1 cellular context compared by ENCODE assay signal in genomic region chr13:46380242-46380641, GRCh38.
TF ChIP-seq lines count a peak whose summit lies in the region.

No MANE protein-coding gene starts in this region.

TF ChIP-seq in GM12878, 131 proteins besides CTCF, POLR2A, EP300 and RAD21 (continued from another document):
- no peak for TF ChIP-seq E2F4 (IDR thresholded peaks at IDR 0.05; ENCODE audit: low read depth, low read length)
- TF ChIP-seq FOXM1 (IDR thresholded peaks at IDR 0.05; ENCODE audit: low read depth, low read length) = 0 out of 2 replicates have a peak, but pooled peaks have one; percentile 19
- TF ChIP-seq BACH1 (IDR thresholded peaks at IDR 0.05; ENCODE audit: borderline replicate concordance) = no peak; the same call in 1 of the 2 replicates
- TF ChIP-seq TCF12 (IDR thresholded peaks at IDR 0.05; ENCODE audit: low read depth, low read length) = no peak
- TF ChIP-seq NFYA (IDR thresholded peaks at IDR 0.05; ENCODE audit: borderline replicate concordance, low read depth, low read length) = no peak
- no peak for TF ChIP-seq NR2C1 (IDR thresholded peaks at IDR 0.05)
- no peak for TF ChIP-seq HCFC1 (IDR thresholded peaks at IDR 0.05; ENCODE audit: low read length)
- TF ChIP-seq ZNF592 (IDR thresholded peaks at IDR 0.05) = no peak
- no peak for TF ChIP-seq CREM (IDR thresholded peaks at IDR 0.05; ENCODE audit: low read depth)
- TF ChIP-seq YY1 (IDR thresholded peaks at IDR 0.05; ENCODE audit: low read depth, low read length) = peak; percentile 55; the same call in 1 of the 2 replicates
- no peak for TF ChIP-seq ZNF24 (IDR thresholded peaks at IDR 0.05)
- TF ChIP-seq MYC (IDR thresholded peaks at IDR 0.05; ENCODE audit: insufficient read depth, insufficient read length, insufficient replicate concordance, low read length, severe bottlenecking) = no peak
- TF ChIP-seq PAX8 (IDR thresholded peaks at IDR 0.05) = no peak
- TF ChIP-seq JUNB (IDR thresholded peaks at IDR 0.05) = peak; percentile 31
- TF ChIP-seq BRCA1 (IDR thresholded peaks at IDR 0.05; ENCODE audit: low read depth, low read length) = no peak
- TF ChIP-seq GABPA (IDR thresholded peaks at IDR 0.05; ENCODE audit: low read depth) = no peak
- no peak for TF ChIP-seq SMAD5 (IDR thresholded peaks at IDR 0.05; ENCODE audit: low read depth)
- TF ChIP-seq, protein P1, sequence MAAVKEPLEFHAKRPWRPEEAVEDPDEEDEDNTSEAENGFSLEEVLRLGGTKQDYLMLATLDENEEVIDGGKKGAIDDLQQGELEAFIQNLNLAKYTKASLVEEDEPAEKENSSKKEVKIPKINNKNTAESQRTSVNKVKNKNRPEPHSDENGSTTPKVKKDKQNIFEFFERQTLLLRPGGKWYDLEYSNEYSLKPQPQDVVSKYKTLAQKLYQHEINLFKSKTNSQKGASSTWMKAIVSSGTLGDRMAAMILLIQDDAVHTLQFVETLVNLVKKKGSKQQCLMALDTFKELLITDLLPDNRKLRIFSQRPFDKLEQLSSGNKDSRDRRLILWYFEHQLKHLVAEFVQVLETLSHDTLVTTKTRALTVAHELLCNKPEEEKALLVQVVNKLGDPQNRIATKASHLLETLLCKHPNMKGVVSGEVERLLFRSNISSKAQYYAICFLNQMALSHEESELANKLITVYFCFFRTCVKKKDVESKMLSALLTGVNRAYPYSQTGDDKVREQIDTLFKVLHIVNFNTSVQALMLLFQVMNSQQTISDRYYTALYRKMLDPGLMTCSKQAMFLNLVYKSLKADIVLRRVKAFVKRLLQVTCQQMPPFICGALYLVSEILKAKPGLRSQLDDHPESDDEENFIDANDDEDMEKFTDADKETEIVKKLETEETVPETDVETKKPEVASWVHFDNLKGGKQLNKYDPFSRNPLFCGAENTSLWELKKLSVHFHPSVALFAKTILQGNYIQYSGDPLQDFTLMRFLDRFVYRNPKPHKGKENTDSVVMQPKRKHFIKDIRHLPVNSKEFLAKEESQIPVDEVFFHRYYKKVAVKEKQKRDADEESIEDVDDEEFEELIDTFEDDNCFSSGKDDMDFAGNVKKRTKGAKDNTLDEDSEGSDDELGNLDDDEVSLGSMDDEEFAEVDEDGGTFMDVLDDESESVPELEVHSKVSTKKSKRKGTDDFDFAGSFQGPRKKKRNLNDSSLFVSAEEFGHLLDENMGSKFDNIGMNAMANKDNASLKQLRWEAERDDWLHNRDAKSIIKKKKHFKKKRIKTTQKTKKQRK (IDR thresholded peaks at IDR 0.05; ENCODE audit: low read depth, low read length) = no peak
- TF ChIP-seq EED (IDR thresholded peaks at IDR 0.05; ENCODE audit: low read depth) = peak; percentile 51; the same call in 1 of the 2 replicates
- TF ChIP-seq NR2C2 (IDR thresholded peaks at IDR 0.05; ENCODE audit: borderline replicate concordance, control insufficient read depth, insufficient read length, low read depth) = no peak
- peak; percentile 80 to 89 for TF ChIP-seq IKZF2 (IDR thresholded peaks at IDR 0.05)
- TF ChIP-seq GATAD2B (conservative IDR thresholded peaks at IDR 0.05; ENCODE audit: low read depth) = no peak
- TF ChIP-seq NFXL1 (IDR thresholded peaks at IDR 0.05; ENCODE audit: borderline replicate concordance) = no peak
- TF ChIP-seq KAT2A (conservative IDR thresholded peaks at IDR 0.05; ENCODE audit: control insufficient read depth, low read depth, low read length) = no peak
- TF ChIP-seq, protein P2, sequence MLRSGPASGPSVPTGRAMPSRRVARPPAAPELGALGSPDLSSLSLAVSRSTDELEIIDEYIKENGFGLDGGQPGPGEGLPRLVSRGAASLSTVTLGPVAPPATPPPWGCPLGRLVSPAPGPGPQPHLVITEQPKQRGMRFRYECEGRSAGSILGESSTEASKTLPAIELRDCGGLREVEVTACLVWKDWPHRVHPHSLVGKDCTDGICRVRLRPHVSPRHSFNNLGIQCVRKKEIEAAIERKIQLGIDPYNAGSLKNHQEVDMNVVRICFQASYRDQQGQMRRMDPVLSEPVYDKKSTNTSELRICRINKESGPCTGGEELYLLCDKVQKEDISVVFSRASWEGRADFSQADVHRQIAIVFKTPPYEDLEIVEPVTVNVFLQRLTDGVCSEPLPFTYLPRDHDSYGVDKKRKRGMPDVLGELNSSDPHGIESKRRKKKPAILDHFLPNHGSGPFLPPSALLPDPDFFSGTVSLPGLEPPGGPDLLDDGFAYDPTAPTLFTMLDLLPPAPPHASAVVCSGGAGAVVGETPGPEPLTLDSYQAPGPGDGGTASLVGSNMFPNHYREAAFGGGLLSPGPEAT (IDR thresholded peaks at IDR 0.05; ENCODE audit: low read depth) = peak; percentile 85
- TF ChIP-seq SRF (IDR thresholded peaks at IDR 0.05; ENCODE audit: low read depth in 2 of 2, low read length in 2 of 2) = no peak
- no peak for TF ChIP-seq SREBF1 (IDR thresholded peaks at IDR 0.05; ENCODE audit: low read length)
- no peak for TF ChIP-seq LARP7 (IDR thresholded peaks at IDR 0.05)
- TF ChIP-seq CBFB (IDR thresholded peaks at IDR 0.05; ENCODE audit: low read depth) = no peak
- no peak for TF ChIP-seq REST (IDR thresholded peaks at IDR 0.05; ENCODE audit: low read depth, low read length)
- TF ChIP-seq MTA2 (IDR thresholded peaks at IDR 0.05; ENCODE audit: low read depth) = peak; percentile 89
- no peak for TF ChIP-seq SMAD1 (IDR thresholded peaks at IDR 0.05; ENCODE audit: low read depth, partially characterized antibody)
- no peak for TF ChIP-seq MYB (IDR thresholded peaks at IDR 0.05; ENCODE audit: borderline replicate concordance, low read depth, low read length)
- TF ChIP-seq, protein P3, sequence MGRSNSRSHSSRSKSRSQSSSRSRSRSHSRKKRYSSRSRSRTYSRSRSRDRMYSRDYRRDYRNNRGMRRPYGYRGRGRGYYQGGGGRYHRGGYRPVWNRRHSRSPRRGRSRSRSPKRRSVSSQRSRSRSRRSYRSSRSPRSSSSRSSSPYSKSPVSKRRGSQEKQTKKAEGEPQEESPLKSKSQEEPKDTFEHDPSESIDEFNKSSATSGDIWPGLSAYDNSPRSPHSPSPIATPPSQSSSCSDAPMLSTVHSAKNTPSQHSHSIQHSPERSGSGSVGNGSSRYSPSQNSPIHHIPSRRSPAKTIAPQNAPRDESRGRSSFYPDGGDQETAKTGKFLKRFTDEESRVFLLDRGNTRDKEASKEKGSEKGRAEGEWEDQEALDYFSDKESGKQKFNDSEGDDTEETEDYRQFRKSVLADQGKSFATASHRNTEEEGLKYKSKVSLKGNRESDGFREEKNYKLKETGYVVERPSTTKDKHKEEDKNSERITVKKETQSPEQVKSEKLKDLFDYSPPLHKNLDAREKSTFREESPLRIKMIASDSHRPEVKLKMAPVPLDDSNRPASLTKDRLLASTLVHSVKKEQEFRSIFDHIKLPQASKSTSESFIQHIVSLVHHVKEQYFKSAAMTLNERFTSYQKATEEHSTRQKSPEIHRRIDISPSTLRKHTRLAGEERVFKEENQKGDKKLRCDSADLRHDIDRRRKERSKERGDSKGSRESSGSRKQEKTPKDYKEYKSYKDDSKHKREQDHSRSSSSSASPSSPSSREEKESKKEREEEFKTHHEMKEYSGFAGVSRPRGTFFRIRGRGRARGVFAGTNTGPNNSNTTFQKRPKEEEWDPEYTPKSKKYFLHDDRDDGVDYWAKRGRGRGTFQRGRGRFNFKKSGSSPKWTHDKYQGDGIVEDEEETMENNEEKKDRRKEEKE (IDR thresholded peaks at IDR 0.05) = no peak
- TF ChIP-seq ZSCAN29 (IDR thresholded peaks at IDR 0.05) = no peak
- no peak for TF ChIP-seq IRF4 (IDR thresholded peaks at IDR 0.05; ENCODE audit: low read depth, low read length)
- TF ChIP-seq ZBED1 (IDR thresholded peaks at IDR 0.05; ENCODE audit: borderline replicate concordance) = no peak
- no peak for TF ChIP-seq NBN (IDR thresholded peaks at IDR 0.05)
- TF ChIP-seq SMC3 (IDR thresholded peaks at IDR 0.05; ENCODE audit: borderline replicate concordance, low read length) = no peak
- no peak for TF ChIP-seq ZZZ3 (IDR thresholded peaks at IDR 0.05; ENCODE audit: control insufficient read depth, insufficient read length, low read depth)
- TF ChIP-seq ATF7 (IDR thresholded peaks at IDR 0.05; ENCODE audit: low read depth) = peak; percentile 16; the same call in 1 of the 2 replicates
- no peak for TF ChIP-seq IRF3 (IDR thresholded peaks at IDR 0.05)
- TF ChIP-seq STAT3 (IDR thresholded peaks at IDR 0.05; ENCODE audit: low read depth, low read length) = no peak
